18 cellular contexts compared by ENCODE assay signal in the genomic region with DNA sequence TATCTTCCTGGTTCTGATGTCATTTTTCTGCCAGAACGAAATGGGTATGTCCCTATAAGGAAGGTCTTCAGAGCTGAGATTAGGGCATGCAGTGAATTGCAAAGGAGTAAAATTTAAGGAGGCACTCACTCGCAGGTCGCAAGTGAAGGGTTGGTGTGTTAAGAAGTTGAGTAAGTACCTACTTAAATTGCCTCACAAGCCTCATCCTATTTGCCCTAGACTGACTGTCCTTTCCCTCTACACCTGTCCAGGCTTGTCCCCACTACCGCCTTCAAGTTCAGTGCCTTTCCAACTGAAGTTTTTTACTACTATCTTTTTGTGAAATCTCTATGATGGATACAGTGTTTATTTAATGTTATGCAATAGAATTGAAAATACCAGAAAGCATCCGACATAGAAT.
"Had no signal": no experiment of that assay in that cellular context is flagged by ENCODE, and none has a peak within 500 bp of the region (broad histone marks: within the 10 kb centered on the region; RNA-seq: fewer than 3 reads in every experiment).

No MANE protein-coding gene starts in this region.

- H3K4me1 Mint-ChIP-seq: activated naive CD8-positive, alpha-beta T cell treated with anti-CD3 and anti-CD28 coated beads for 36 hours; stimulated activated naive B cell treated with anti-CD40 and anti-IgM and Interleukin-4, amounts not matched to agents 10 μg/mL and 1 μg/mL and 100 μg/mL, for 72 hours had no signal

- H3K9me3 ChIP-seq: gastroesophageal sphincter, heart right ventricle, tibial artery had no signal

- H3K36me3 Mint-ChIP-seq: activated CD4-positive, alpha-beta memory T cell treated with anti-CD3 and anti-CD28 coated beads for 36 hours; activated naive CD8-positive, alpha-beta T cell treated with anti-CD3 and anti-CD28 coated beads for 36 hours; naive thymus-derived CD8-positive, alpha-beta T cell; stimulated activated naive B cell treated with anti-CD40 and anti-IgM and Interleukin-4, amounts not matched to agents 10 μg/mL and 1 μg/mL and 100 μg/mL, for 72 hours had no signal

- H3K4me3 Mint-ChIP-seq: activated CD4-positive, alpha-beta memory T cell treated with anti-CD3 and anti-CD28 coated beads for 36 hours; activated naive CD8-positive, alpha-beta T cell treated with anti-CD3 and anti-CD28 coated beads for 36 hours; activated T-helper 1 cell treated with anti-CD3 and anti-CD28 coated beads, Interleukin-12 subunit alpha, Interleukin-12 subunit beta, Interleukin-2, Interleukin-4 antibody, amounts not matched to agents 30 ng/mL and 10 ng/mL and 1 ng/mL, durations not matched to agents 14 hours and 24 hours and 36 hours; endodermal cell; naive thymus-derived CD8-positive, alpha-beta T cell; stimulated activated naive B cell treated with anti-CD40 and anti-IgM and Interleukin-4, amounts not matched to agents 10 μg/mL and 1 μg/mL and 100 μg/mL, for 72 hours; T-helper 2 cell treated with Interferon-gamma antibody and Interleukin-4, amounts not matched to agents 5 μg/mL and 100 μg/mL, for 36 hours had no signal

- H3K4me3 ChIP-seq: dorsolateral prefrontal cortex, gastroesophageal sphincter, heart right ventricle, tibial artery had no signal

- H3K9me3 Mint-ChIP-seq: activated CD4-positive, alpha-beta memory T cell treated with anti-CD3 and anti-CD28 coated beads for 36 hours; activated naive CD8-positive, alpha-beta T cell treated with anti-CD3 and anti-CD28 coated beads for 36 hours; endodermal cell; stimulated activated naive B cell treated with anti-CD40 and anti-IgM and Interleukin-4, amounts not matched to agents 10 μg/mL and 1 μg/mL and 100 μg/mL, for 72 hours; T-helper 2 cell treated with Interferon-gamma antibody and Interleukin-4, amounts not matched to agents 5 μg/mL and 100 μg/mL, for 36 hours had no signal

- H3K27me3 ChIP-seq: dorsolateral prefrontal cortex, gastroesophageal sphincter, heart right ventricle, tibial artery had no signal

- H3K27ac Mint-ChIP-seq: activated CD4-positive, alpha-beta memory T cell treated with anti-CD3 and anti-CD28 coated beads for 36 hours; activated naive CD8-positive, alpha-beta T cell treated with anti-CD3 and anti-CD28 coated beads for 36 hours; activated T-helper 1 cell treated with anti-CD3 and anti-CD28 coated beads, Interleukin-12 subunit alpha, Interleukin-12 subunit beta, Interleukin-2, Interleukin-4 antibody, amounts not matched to agents 30 ng/mL and 10 ng/mL and 1 ng/mL, durations not matched to agents 14 hours and 24 hours and 36 hours; endodermal cell; naive thymus-derived CD8-positive, alpha-beta T cell; stimulated activated naive B cell treated with anti-CD40 and anti-IgM and Interleukin-4, amounts not matched to agents 10 μg/mL and 1 μg/mL and 100 μg/mL, for 72 hours had no signal

- H3K4me1 ChIP-seq: gastroesophageal sphincter, heart right ventricle, tibial artery had no signal

- DNase-seq: activated CD4-positive, alpha-beta memory T cell treated with anti-CD3 and anti-CD28 coated beads for 36 hours; activated gamma-delta T cell treated with Interleukin-2 at 50 U/mL for 16 hours; activated naive CD8-positive, alpha-beta T cell treated with anti-CD3 and anti-CD28 coated beads for 36 hours; activated T-cell treated with anti-CD3 and anti-CD28 coated beads for 4 hours; amniotic stem cell; dorsolateral prefrontal cortex; endodermal cell; erythroblast; heart right ventricle; mesenchymal stem cell; naive thymus-derived CD8-positive, alpha-beta T cell; stimulated activated naive B cell treated with anti-CD40 and anti-IgM and Interleukin-4, amounts not matched to agents 10 μg/mL and 1 μg/mL and 100 μg/mL, for 72 hours; tibial artery had no signal

- FAIRE-seq: colon, TTC549 had no signal

- H3K36me3 ChIP-seq: gastroesophageal sphincter, heart right ventricle, tibial artery had no signal

- H3K27me3 Mint-ChIP-seq: activated CD4-positive, alpha-beta memory T cell treated with anti-CD3 and anti-CD28 coated beads for 36 hours; activated naive CD8-positive, alpha-beta T cell treated with anti-CD3 and anti-CD28 coated beads for 36 hours; stimulated activated naive B cell treated with anti-CD40 and anti-IgM and Interleukin-4, amounts not matched to agents 10 μg/mL and 1 μg/mL and 100 μg/mL, for 72 hours had no signal

- H3K27ac ChIP-seq: dorsolateral prefrontal cortex, gastroesophageal sphincter, heart right ventricle, tibial artery had no signal
